In the genomic region with DNA sequence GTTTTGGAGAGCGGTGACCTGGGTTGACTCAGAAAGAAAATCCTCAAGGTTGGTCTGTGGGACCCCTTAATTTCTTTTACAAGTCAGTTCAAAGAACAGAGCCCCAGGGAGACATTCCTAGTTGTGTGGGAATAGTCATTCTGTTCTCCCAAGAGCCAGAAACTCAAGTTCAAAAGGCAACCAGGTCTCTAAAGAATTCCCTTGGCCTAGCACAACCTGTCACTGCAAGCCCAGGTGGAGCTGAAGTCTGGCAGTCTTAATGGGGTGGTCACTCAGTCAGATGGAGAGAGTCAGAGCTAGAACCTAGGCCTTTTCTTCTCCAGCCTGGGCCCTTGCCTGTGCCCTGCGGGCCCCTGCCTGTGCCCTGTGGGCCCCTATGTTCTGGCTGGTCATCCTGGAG, we compare ENCODE assay signal across 18 cellular contexts.
"Had no signal": no experiment of that assay in that cellular context is flagged by ENCODE, and none has a peak within 500 bp of the region (broad histone marks: within the 10 kb centered on the region; RNA-seq: fewer than 3 reads in every experiment).

No MANE protein-coding gene starts in this region.

- H3K27me3 Mint-ChIP-seq: stimulated activated naive CD8-positive, alpha-beta T cell treated with anti-CD3 and anti-CD28 coated beads, Interleukin-15, Interleukin-2, amounts not matched to agents 100 ng/mL and 50 ng/mL, for 24 hours had no signal

- H3K4me1 ChIP-seq: uterus had no signal

- ATAC-seq: naive thymus-derived CD4-positive, alpha-beta T cell; psoas muscle had no signal

- H3K9me3 Mint-ChIP-seq: endodermal cell; nephron progenitor cell; stimulated activated naive CD8-positive, alpha-beta T cell treated with anti-CD3 and anti-CD28 coated beads, Interleukin-15, Interleukin-2, amounts not matched to agents 100 ng/mL and 50 ng/mL, for 24 hours had no signal

- H3K9me3 ChIP-seq: neutrophil, psoas muscle, tibial artery, upper lobe of left lung, uterus had no signal

- H2AFZ ChIP-seq: hepatocyte had no signal

- H3K36me3 ChIP-seq: neutrophil, tibial artery, upper lobe of left lung, uterus had no signal

- H3K4me3 Mint-ChIP-seq: endodermal cell; naive thymus-derived CD4-positive, alpha-beta T cell; nephron progenitor cell; stimulated activated naive CD8-positive, alpha-beta T cell treated with anti-CD3 and anti-CD28 coated beads, Interleukin-15, Interleukin-2, amounts not matched to agents 100 ng/mL and 50 ng/mL, for 24 hours had no signal

- H3K27ac ChIP-seq: coronary artery, neutrophil, psoas muscle, tibial artery, upper lobe of left lung, uterus had no signal

- FAIRE-seq: endothelial cell of umbilical vein, small intestine had no signal

- H3K4me2 ChIP-seq: hepatocyte had no signal

- H3K4me3 ChIP-seq: coronary artery, hepatocyte, psoas muscle, tibial artery, upper lobe of left lung, uterus had no signal

- H3K36me3 Mint-ChIP-seq: naive thymus-derived CD4-positive, alpha-beta T cell had no signal

- H3K27me3 ChIP-seq: hepatocyte, neutrophil, tibial artery, upper lobe of left lung, uterus had no signal

- H3K27ac Mint-ChIP-seq: naive thymus-derived CD4-positive, alpha-beta T cell; nephron progenitor cell; stimulated activated naive CD8-positive, alpha-beta T cell treated with anti-CD3 and anti-CD28 coated beads, Interleukin-15, Interleukin-2, amounts not matched to agents 100 ng/mL and 50 ng/mL, for 24 hours had no signal

- DNase-seq: effector CD4-positive, alpha-beta T cell; endodermal cell; foreskin melanocyte; head of caudate nucleus; kidney glomerular epithelial cell; naive thymus-derived CD4-positive, alpha-beta T cell; nephron progenitor cell; small intestine; stimulated activated CD4-positive, alpha-beta T cell treated with anti-CD3 and anti-CD28 coated beads, Interleukin-2, amount 100 ng/mL, for 48 hours; upper lobe of left lung; uterus had no signal

- H3K79me2 ChIP-seq: hepatocyte had no signal
